In genomic region chr2:2147024-2147900, GRCh38 we compare ENCODE assay signal across 23 cellular contexts.
A peak's percentile ranks its signal among the peaks of the same experiment; 100 is the strongest.
DNase-seq lines count a peak whose midpoint lies in the region; ATAC-seq and TF ChIP-seq lines count a peak whose summit lies in the region.
"Had no signal": no experiment of that assay in that cellular context is flagged by ENCODE, and none has a peak within 500 bp of the region (broad histone marks: within the 10 kb centered on the region; RNA-seq: fewer than 3 reads in every experiment).

No MANE protein-coding gene starts in this region.

- no peak overlapping the region for H2BK5ac ChIP-seq in H9 (ENCODE audit: insufficient read length, low read length)

- H3K4me1 Mint-ChIP-seq in H9 (peaks cover 24 to 30% of the 10 kb centered on the region in 2 experiments), natural killer cell (no peaks in the 10 kb centered on the region)

- no peak overlapping the region for H3K56ac ChIP-seq in H9 (ENCODE audit: insufficient read length, low read depth, low read length)

- H4K91ac ChIP-seq in H9 (ENCODE audit: insufficient read length, low read depth, low read length), result no peak overlapping the region

- H3K9me3 ChIP-seq in H9 (ENCODE audit: control insufficient read depth, low read depth, low read length), result no peaks in the 10 kb centered on the region
- H3K9me3 ChIP-seq in SK-N-SH, result no peaks in the 10 kb centered on the region
- H3K9me3 ChIP-seq: tibial artery had no signal

- H4K5ac ChIP-seq in H9 (ENCODE audit: insufficient read length, low read depth, low read length), result no peak overlapping the region

- DNase-seq in Ammon's horn (ENCODE audit: low spot score) (peak; percentile 47), H9 (peak; percentile 45), cerebellum (ENCODE audit: low spot score) (peak; percentile 47), iPS-NIHi7 (ENCODE audit: extremely low spot score) (peak; percentile 29), natural killer cell (no peak), SK-N-SH (no peak)
- no peak for DNase-seq in stimulated activated naive CD4-positive, alpha-beta T cell (lab: John Stamatoyannopoulos, UW)
- DNase-seq: activated CD4-positive, alpha-beta T cell treated with anti-CD3 and anti-CD28 coated beads for 4 hours; activated CD8-positive, alpha-beta memory T cell treated with anti-CD3 and anti-CD28 coated beads, Interleukin-2, amount 50 U/mL, for 48 hours; activated effector memory CD4-positive, alpha-beta T cell treated with Interleukin-2 at 50 U/mL for 16 hours; NCI-H2081; stimulated activated CD4-positive, alpha-beta T cell treated with anti-CD3 and anti-CD28 coated beads, Interleukin-2, amount 100 ng/mL, for 48 hours; stimulated activated naive CD8-positive, alpha-beta T cell treated with anti-CD3 and anti-CD28 coated beads, Interleukin-15, Interleukin-2, amounts not matched to agents 100 U/mL and 50 U/mL, for 24 hours; SW 1271; tibial artery had no signal

- no peak for TF ChIP-seq RAD21 in SK-N-SH (IDR thresholded peaks at IDR 0.05; ENCODE audit: low read length)

- no peak overlapping the region for H3K4me3 Mint-ChIP-seq in H9
- no peak overlapping the region for H3K4me3 Mint-ChIP-seq in natural killer cell
- H3K4me3 Mint-ChIP-seq: nephron had no signal

- ATAC-seq in natural killer cell (no peak), GM19463 (IDR thresholded peaks at IDR 0.05; ENCODE audit: unreplicated experiment) (no peak)
- ATAC-seq: GM12878; stimulated activated naive CD8-positive, alpha-beta T cell treated with anti-CD3 and anti-CD28 coated beads, Interleukin-15, Interleukin-2, amounts not matched to agents 100 U/mL and 50 U/mL, for 24 hours had no signal

- no peak overlapping the region for H2BK120ac ChIP-seq in H9 (ENCODE audit: low read depth, low read length, poor library complexity, severe bottlenecking)

- no peak overlapping the region for H3K4ac ChIP-seq in H9 (ENCODE audit: low read depth, low read length)

- H3K79me2 ChIP-seq in H9 (ENCODE audit: insufficient read depth, low read length) (no peaks in the 10 kb centered on the region), SK-N-SH (ENCODE audit: insufficient read depth) (no peaks in the 10 kb centered on the region)

- TF ChIP-seq EP300 in SK-N-SH (IDR thresholded peaks at IDR 0.05; ENCODE audit: borderline replicate concordance in 1 of 2, low read depth in 1 of 2, low read length in 1 of 2), result no peak

- H2AFZ ChIP-seq in H9 (ENCODE audit: low read length) (no peak overlapping the region), SK-N-SH (ENCODE audit: low read depth) (no peak overlapping the region)

- no peaks in the 10 kb centered on the region for H3K27me3 ChIP-seq in H9 (ENCODE audit: insufficient read depth, low read length)
- H3K27me3 ChIP-seq in SK-N-SH (ENCODE audit: insufficient read depth), result no peaks in the 10 kb centered on the region
- H3K27me3 ChIP-seq: tibial artery had no signal

- H3K14ac ChIP-seq in H9 (ENCODE audit: insufficient read depth, low read length), result no peak overlapping the region

- no peak overlapping the region for H2BK20ac ChIP-seq in H9 (ENCODE audit: low read depth, low read length, poor library complexity, severe bottlenecking)

- no peaks in the 10 kb centered on the region for H3F3A ChIP-seq in SK-N-SH (replicated peaks; ENCODE audit: insufficient read depth)

- H3K9me2 ChIP-seq in SK-N-SH, result no peaks in the 10 kb centered on the region

- H3K79me1 ChIP-seq in H9 (ENCODE audit: insufficient read depth, low read depth, low read length, poor library complexity, severe bottlenecking), result no peaks in the 10 kb centered on the region

- intact Hi-C loops in natural killer cell (cut with micrococcal nuclease), result no loop called here

- peaks cover 1% of the 10 kb centered on the region for H3K27me3 Mint-ChIP-seq in H9 (ENCODE audit: low read depth)
- peaks cover 5 to 8% of the 10 kb centered on the region in 2 donors for H3K27me3 Mint-ChIP-seq in natural killer cell (ENCODE audit: low read depth in 2 of 2)

- CTCF ChIA-PET in SK-N-SH (lab: Yijun Ruan, JAX), result interaction anchor here (0.9 to 1.1 kb wide), 5 partner anchors 12 to 260 kb away, joined by 3 to 4 read pairs (median 3); no protein-coding TSS in a partner anchor

- peaks cover 4% of the 10 kb centered on the region; the same call in 1 of the 2 replicates for H3K4me1 ChIP-seq in H9 (ENCODE audit: insufficient read depth, low read length)
- peaks cover 0 to 34% of the 10 kb centered on the region in 2 experiments; a peak in 2 of 4 replicates for H3K4me1 ChIP-seq in SK-N-SH (ENCODE audit: control insufficient read depth in 1 of 2, insufficient read depth in 2 of 2, low read depth in 1 of 2, low read length in 1 of 2)
- H3K4me1 ChIP-seq: tibial artery had no signal

- H4K20me1 ChIP-seq in H9 (ENCODE audit: control insufficient read depth, insufficient read depth, insufficient read length) (no peaks in the 10 kb centered on the region), SK-N-SH (ENCODE audit: insufficient read depth) (no peaks in the 10 kb centered on the region)

- H3K4me3 ChIP-seq in SK-N-SH (ENCODE audit: low read depth in 2 of 2, low read length in 1 of 2), result no peak overlapping the region
- H3K4me3 ChIP-seq: GM12878, smooth muscle cell, tibial artery had no signal

- no peaks in the 10 kb centered on the region for H3K36me3 ChIP-seq in SK-N-SH (replicated peaks in 1 of 2; ENCODE audit: control insufficient read depth in 1 of 2, insufficient read depth in 2 of 2, low read length in 1 of 2)
- H3K36me3 ChIP-seq: tibial artery had no signal

- TF ChIP-seq CTCF in H9 (conservative IDR thresholded peaks at IDR 0.05), result no peak
- no peak for TF ChIP-seq CTCF in natural killer cell (IDR thresholded peaks at IDR 0.05)
- no peak for TF ChIP-seq CTCF in SK-N-SH (IDR thresholded peaks at IDR 0.05)

- no CpG with 5 or more reads among the region's 20 CpGs for whole genome bisulfite sequencing in H9 (ENCODE audit: extremely low coverage, insufficient read length, low lambda C conversion rate)
- WGBS in SK-N-SH (ENCODE audit: low lambda C conversion rate), result 31% methylated on average over 16 of the region's 20 CpGs

- no peak overlapping the region for H3T11ph ChIP-seq in H9 (ENCODE audit: low read length)

- H2BK15ac ChIP-seq in H9 (ENCODE audit: low read depth, low read length), result no peak overlapping the region

- no peak overlapping the region for H2BK12ac ChIP-seq in H9 (ENCODE audit: insufficient read length, low read depth, low read length)

- no peak overlapping the region for H4K8ac ChIP-seq in H9 (replicated peaks; ENCODE audit: insufficient read length, low read depth, low read length)

- no peak overlapping the region for H2AK5ac ChIP-seq in H9 (ENCODE audit: insufficient read length, low read length)

- no peak overlapping the region for H3K4me2 ChIP-seq in H9 (ENCODE audit: insufficient read depth, insufficient read length, low read length)
- no peak overlapping the region for H3K4me2 ChIP-seq in SK-N-SH
- H3K4me2 ChIP-seq: KMS-11, smooth muscle cell had no signal

- no peak overlapping the region for H3K27ac ChIP-seq in H9 (ENCODE audit: insufficient read length, low read depth, low read length)
- H3K27ac ChIP-seq in SK-N-SH (ENCODE audit: low read depth in 2 of 2, low read length in 1 of 2), result peak overlapping the region in 1 of 2 experiments; percentile 32; a peak in 2 of 4 replicates
- H3K27ac ChIP-seq: C4-2B, epithelial cell of prostate, KMS-11, RWPE1, tibial artery had no signal

- POLR2A ChIA-PET in SK-N-SH (lab: Yijun Ruan, JAX), result no interaction called here

- H3K18ac ChIP-seq in H9 (ENCODE audit: insufficient read length, low read depth, low read length), result no peak overlapping the region

- no peak overlapping the region for H3K9ac ChIP-seq in H9 (ENCODE audit: extremely low read depth, insufficient read length, low read length)
- H3K9ac ChIP-seq in SK-N-SH, result no peak overlapping the region
- H3K9ac ChIP-seq: KMS-11 had no signal

- H3K9me3 Mint-ChIP-seq in H9 (peaks cover 0 to 3% of the 10 kb centered on the region in 2 experiments; a peak in 2 of 5 replicates), natural killer cell (no peaks in the 10 kb centered on the region)
- H3K9me3 Mint-ChIP-seq: nephron had no signal

- H3K27ac Mint-ChIP-seq in H9, result peak overlapping the region in 1 of 3 experiments; percentile 18; a peak in 1 of 7 replicates
- no peak overlapping the region for H3K27ac Mint-ChIP-seq in natural killer cell
- H3K27ac Mint-ChIP-seq: nephron had no signal

- no peaks in the 10 kb centered on the region for H3K23me2 ChIP-seq in H9 (ENCODE audit: insufficient read length, low read depth, low read length, poor library complexity, severe bottlenecking)

- no peak overlapping the region for H3K23ac ChIP-seq in H9 (ENCODE audit: insufficient read length, low read depth, low read length)

- 0 out of 7 replicates have a peak, but pooled peaks cover 0 to 4% (median 0%) of the 10 kb centered on the region in 3 experiments for H3K36me3 Mint-ChIP-seq in H9 (ENCODE audit: insufficient read depth in 1 of 3, low read depth in 3 of 3)
- H3K36me3 Mint-ChIP-seq in natural killer cell, result no peaks in the 10 kb centered on the region

TF ChIP-seq in SK-N-SH, 30 proteins besides CTCF, POLR2A, EP300 and RAD21 (continues in another document):
- TF ChIP-seq ELF1 (IDR thresholded peaks at IDR 0.05), result no peak
- TF ChIP-seq ZBTB33 (IDR thresholded peaks at IDR 0.05; ENCODE audit: borderline replicate concordance, low read depth), result no peak
- no peak for TF ChIP-seq EZH2phosphoT487 (IDR thresholded peaks at IDR 0.05; ENCODE audit: borderline replicate concordance, low read depth)
- no peak for TF ChIP-seq MXI1 (IDR thresholded peaks at IDR 0.05; ENCODE audit: low read depth, low read length)
- no peak for TF ChIP-seq PBX3 (IDR thresholded peaks at IDR 0.05)

Comparison
In these comparisons a context has a peak if more than half of its experiments do, and no peak if none do; other contexts are left out.
1. DNase-seq: peak in Ammon's horn (single experiment), H9 (single experiment), cerebellum (single experiment) and iPS-NIHi7 (single experiment); none in natural killer cell (single experiment), stimulated activated naive CD4-positive, alpha-beta T cell (0 of 6) and SK-N-SH (single experiment).